ENCODE assay signal across 1 cellular context in the genomic region with DNA sequence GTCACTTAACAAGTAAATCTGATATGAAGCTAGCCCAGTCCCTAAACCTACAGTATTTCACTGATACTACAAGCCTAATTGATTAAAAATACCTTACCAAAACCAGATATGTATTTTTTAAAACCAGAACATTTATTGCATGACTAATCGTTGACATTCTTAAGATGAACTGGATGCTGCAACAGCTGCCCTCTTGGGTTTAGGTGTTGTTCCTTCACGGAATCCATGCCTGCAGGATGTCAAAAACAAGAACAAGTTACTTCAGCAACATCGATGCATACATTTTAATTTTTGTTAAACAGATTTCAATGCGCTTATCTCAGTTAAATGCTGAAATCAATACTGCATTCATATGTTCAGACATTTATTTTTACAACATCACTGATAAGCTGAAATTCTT.
TF ChIP-seq lines count a peak whose summit lies in the region.

No MANE protein-coding gene starts in this region.

TF ChIP-seq in WTC11, 78 proteins besides CTCF, POLR2A, EP300 and RAD21 (continued from another document):
- TF ChIP-seq, protein P1, sequence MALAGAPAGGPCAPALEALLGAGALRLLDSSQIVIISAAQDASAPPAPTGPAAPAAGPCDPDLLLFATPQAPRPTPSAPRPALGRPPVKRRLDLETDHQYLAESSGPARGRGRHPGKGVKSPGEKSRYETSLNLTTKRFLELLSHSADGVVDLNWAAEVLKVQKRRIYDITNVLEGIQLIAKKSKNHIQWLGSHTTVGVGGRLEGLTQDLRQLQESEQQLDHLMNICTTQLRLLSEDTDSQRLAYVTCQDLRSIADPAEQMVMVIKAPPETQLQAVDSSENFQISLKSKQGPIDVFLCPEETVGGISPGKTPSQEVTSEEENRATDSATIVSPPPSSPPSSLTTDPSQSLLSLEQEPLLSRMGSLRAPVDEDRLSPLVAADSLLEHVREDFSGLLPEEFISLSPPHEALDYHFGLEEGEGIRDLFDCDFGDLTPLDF (CRISPR knock-in tag; IDR thresholded peaks at IDR 0.05) = no peak
- TF ChIP-seq, protein P2, sequence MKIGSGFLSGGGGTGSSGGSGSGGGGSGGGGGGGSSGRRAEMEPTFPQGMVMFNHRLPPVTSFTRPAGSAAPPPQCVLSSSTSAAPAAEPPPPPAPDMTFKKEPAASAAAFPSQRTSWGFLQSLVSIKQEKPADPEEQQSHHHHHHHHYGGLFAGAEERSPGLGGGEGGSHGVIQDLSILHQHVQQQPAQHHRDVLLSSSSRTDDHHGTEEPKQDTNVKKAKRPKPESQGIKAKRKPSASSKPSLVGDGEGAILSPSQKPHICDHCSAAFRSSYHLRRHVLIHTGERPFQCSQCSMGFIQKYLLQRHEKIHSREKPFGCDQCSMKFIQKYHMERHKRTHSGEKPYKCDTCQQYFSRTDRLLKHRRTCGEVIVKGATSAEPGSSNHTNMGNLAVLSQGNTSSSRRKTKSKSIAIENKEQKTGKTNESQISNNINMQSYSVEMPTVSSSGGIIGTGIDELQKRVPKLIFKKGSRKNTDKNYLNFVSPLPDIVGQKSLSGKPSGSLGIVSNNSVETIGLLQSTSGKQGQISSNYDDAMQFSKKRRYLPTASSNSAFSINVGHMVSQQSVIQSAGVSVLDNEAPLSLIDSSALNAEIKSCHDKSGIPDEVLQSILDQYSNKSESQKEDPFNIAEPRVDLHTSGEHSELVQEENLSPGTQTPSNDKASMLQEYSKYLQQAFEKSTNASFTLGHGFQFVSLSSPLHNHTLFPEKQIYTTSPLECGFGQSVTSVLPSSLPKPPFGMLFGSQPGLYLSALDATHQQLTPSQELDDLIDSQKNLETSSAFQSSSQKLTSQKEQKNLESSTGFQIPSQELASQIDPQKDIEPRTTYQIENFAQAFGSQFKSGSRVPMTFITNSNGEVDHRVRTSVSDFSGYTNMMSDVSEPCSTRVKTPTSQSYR (CRISPR knock-in tag; IDR thresholded peaks at IDR 0.05) = no peak
- no peak for TF ChIP-seq ZMAT4 (CRISPR knock-in tag; IDR thresholded peaks at IDR 0.05)
- TF ChIP-seq, protein P3, sequence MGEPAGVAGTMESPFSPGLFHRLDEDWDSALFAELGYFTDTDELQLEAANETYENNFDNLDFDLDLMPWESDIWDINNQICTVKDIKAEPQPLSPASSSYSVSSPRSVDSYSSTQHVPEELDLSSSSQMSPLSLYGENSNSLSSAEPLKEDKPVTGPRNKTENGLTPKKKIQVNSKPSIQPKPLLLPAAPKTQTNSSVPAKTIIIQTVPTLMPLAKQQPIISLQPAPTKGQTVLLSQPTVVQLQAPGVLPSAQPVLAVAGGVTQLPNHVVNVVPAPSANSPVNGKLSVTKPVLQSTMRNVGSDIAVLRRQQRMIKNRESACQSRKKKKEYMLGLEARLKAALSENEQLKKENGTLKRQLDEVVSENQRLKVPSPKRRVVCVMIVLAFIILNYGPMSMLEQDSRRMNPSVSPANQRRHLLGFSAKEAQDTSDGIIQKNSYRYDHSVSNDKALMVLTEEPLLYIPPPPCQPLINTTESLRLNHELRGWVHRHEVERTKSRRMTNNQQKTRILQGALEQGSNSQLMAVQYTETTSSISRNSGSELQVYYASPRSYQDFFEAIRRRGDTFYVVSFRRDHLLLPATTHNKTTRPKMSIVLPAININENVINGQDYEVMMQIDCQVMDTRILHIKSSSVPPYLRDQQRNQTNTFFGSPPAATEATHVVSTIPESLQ (CRISPR knock-in tag; IDR thresholded peaks at IDR 0.05) = no peak
- TF ChIP-seq, protein P4, sequence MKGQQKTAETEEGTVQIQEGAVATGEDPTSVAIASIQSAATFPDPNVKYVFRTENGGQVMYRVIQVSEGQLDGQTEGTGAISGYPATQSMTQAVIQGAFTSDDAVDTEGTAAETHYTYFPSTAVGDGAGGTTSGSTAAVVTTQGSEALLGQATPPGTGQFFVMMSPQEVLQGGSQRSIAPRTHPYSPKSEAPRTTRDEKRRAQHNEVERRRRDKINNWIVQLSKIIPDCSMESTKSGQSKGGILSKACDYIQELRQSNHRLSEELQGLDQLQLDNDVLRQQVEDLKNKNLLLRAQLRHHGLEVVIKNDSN (CRISPR knock-in tag; IDR thresholded peaks at IDR 0.05) = no peak
- no peak for TF ChIP-seq ATF1 (CRISPR knock-in tag; IDR thresholded peaks at IDR 0.05)
